Comparison of ENCODE assay signal across 22 cellular contexts in the genomic region with DNA sequence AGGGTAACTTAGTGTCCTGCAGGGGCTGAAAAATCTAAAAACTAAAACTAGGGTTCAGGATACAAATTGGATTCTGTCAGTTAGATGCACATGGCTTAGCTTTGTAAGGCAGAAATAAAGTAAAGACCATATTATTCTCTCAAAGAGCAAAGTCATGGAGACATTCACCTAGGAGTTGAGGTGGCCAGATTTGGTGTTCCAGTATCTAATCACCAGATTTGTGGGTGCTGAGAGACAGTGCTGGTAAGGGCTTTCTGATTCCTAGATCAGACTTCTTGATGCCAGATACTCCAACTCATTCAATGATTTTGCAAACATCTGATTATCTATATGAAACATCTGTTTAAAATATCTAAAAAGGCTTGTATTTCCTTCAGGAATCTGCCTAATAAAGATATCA.
"Had no signal": no experiment of that assay in that cellular context is flagged by ENCODE, and none has a peak within 500 bp of the region (broad histone marks: within the 10 kb centered on the region; RNA-seq: fewer than 3 reads in every experiment).

No MANE protein-coding gene starts in this region.

- FAIRE-seq: endometrium, pancreas, small intestine, urothelium cell line had no signal

- H3K36me3 ChIP-seq: colonic mucosa, esophagus muscularis mucosa, pancreas, suprapubic skin, thyroid gland had no signal

- ATAC-seq: left colon, left ventricle myocardium superior, pancreas, right cardiac atrium had no signal

- H3K9me3 Mint-ChIP-seq: nephron, type B pancreatic cell had no signal

- H3K4me3 ChIP-seq: colonic mucosa, dorsolateral prefrontal cortex, esophagus muscularis mucosa, lung, pancreas, suprapubic skin, thyroid gland had no signal

- DNase-seq: colonic mucosa; dorsolateral prefrontal cortex; effector CD8-positive, alpha-beta T cell; left colon; left ventricle myocardium superior; naive B cell; occipital lobe; pancreas; right cardiac atrium; small intestine; stimulated activated CD4-positive, alpha-beta T cell treated with anti-CD3 and anti-CD28 coated beads, Interleukin-2, amount 100 ng/mL, for 48 hours; stimulated activated naive CD4-positive, alpha-beta T cell treated with Interleukin-2 at 50 U/mL for 16 hours; thyroid gland had no signal

- H3K9me3 ChIP-seq: colonic mucosa, pancreas, suprapubic skin, thyroid gland had no signal

- H3K4me1 Mint-ChIP-seq: nephron had no signal

- H3K27me3 ChIP-seq: colonic mucosa, dorsolateral prefrontal cortex, esophagus muscularis mucosa, foreskin keratinocyte, pancreas, suprapubic skin, thyroid gland had no signal

- H3K36me3 Mint-ChIP-seq: type B pancreatic cell had no signal

- H3K27me3 Mint-ChIP-seq: progenitor cell of endocrine pancreas, type B pancreatic cell had no signal

- H3K4me1 ChIP-seq: colonic mucosa, esophagus muscularis mucosa, foreskin keratinocyte, pancreas, suprapubic skin, thyroid gland had no signal

- H3K27ac ChIP-seq: colonic mucosa, dorsolateral prefrontal cortex, esophagus muscularis mucosa, foreskin keratinocyte, pancreas, suprapubic skin, thyroid gland had no signal

- H3K4me3 Mint-ChIP-seq: naive B cell, nephron, type B pancreatic cell had no signal

- H3K27ac Mint-ChIP-seq: nephron, progenitor cell of endocrine pancreas, type B pancreatic cell had no signal
